Comparison of ENCODE assay signal across 21 cellular contexts in the genomic region with DNA sequence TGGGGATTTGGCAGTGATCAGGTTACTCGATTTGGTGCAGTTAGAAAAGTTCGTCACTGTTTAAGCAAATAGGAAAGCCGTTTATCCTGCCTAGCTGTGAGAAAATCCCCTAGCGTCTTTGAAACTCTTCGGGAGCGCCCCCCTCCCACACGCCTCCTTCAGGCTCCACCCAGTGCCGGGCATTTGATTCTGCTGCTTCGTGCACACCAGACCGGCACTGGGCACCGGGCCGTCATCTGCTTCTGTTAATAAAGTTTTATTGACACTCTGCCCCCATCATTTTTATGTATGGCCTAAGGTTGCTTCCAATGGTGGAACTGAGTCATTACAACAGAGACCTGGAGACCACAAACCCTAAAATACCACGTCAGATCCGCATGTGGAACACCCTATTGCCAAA. TPM values are rescaled to one million over a fixed set of nuclear protein-coding genes. Genes with fewer than 3 reads are reported as not detected.
A peak's percentile ranks its signal among the peaks of the same experiment; 100 is the strongest.
DNase-seq lines count a peak whose midpoint lies in the region; ATAC-seq, FAIRE-seq and TF ChIP-seq lines count a peak whose summit lies in the region.
"Had no signal": no experiment of that assay in that cellular context is flagged by ENCODE, and none has a peak within 500 bp of the region (broad histone marks: within the 10 kb centered on the region; RNA-seq: fewer than 3 reads in every experiment).

No MANE protein-coding gene starts in this region.

- H3K36me3 ChIP-seq in K562 (ENCODE audit: control insufficient read depth, insufficient read depth, low read length), result no peaks in the 10 kb centered on the region
- no peaks in the 10 kb centered on the region for H3K36me3 ChIP-seq in testis (ENCODE audit: low read depth, missing control alignments)
- H3K36me3 ChIP-seq in vagina, result no peaks in the 10 kb centered on the region

- no peak overlapping the region for H2AFZ ChIP-seq in K562 (ENCODE audit: low read depth, low read length)

- in situ Hi-C loops in K562 (cut with MboI), result no loop called here

- H3K4me1 ChIP-seq in K562 (replicated peaks in 1 of 2; ENCODE audit: control insufficient read depth in 2 of 2, insufficient read depth in 2 of 2, low read length in 2 of 2) (peaks cover 0 to 15% of the 10 kb centered on the region in 2 experiments; a peak in 2 of 5 replicates), testis (peaks cover 5% of the 10 kb centered on the region), vagina (peaks cover 10% of the 10 kb centered on the region)

- intact Hi-C loops in K562 (cut with micrococcal nuclease) (no loop called here), testis (cut with DNase I; ENCODE audit: low total_unique reads) (no loop called here), vagina (cut with DNase I) (no loop called here)

- TF ChIP-seq POLR2A in NB4 (IDR thresholded peaks at IDR 0.05; ENCODE audit: extremely low read depth, insufficient read length) (no peak), K562 (conservative IDR thresholded peaks at IDR 0.05) (no peak), testis (IDR thresholded peaks at IDR 0.05) (no peak), vagina (IDR thresholded peaks at IDR 0.05) (no peak)

- no peak for TF ChIP-seq EP300 in K562 (IDR thresholded peaks at IDR 0.05; ENCODE audit: low read length)

- no peak for FAIRE-seq in K562 (lab: Jason Lieb, UNC)
- FAIRE-seq: D721Med, GM12892, GM18507 had no signal

- no peak overlapping the region for H3K4me3 ChIP-seq in NB4 (ENCODE audit: low read depth, low read length)
- no peak overlapping the region for H3K4me3 ChIP-seq in K562
- no peak overlapping the region for H3K4me3 ChIP-seq in testis
- no peak overlapping the region for H3K4me3 ChIP-seq in vagina

- 2% methylated on average over 14 of the region's 14 CpGs for WGBS in K562 (ENCODE audit: insufficient coverage, low coverage, missing lambda C conversion rate)
- WGBS in testis, 2 donors, result 48 to 69% methylated on average over 14 of the region's 14 CpGs

- H3K4me2 ChIP-seq in K562 (ENCODE audit: insufficient read depth, low read length), result no peak overlapping the region
- H3K4me2 ChIP-seq: SK-N-SH had no signal

- no peak overlapping the region for H3K9ac ChIP-seq in K562 (ENCODE audit: insufficient read depth in 1 of 2, low read depth in 2 of 2, low read length in 2 of 2)
- H3K9ac ChIP-seq: SK-N-SH had no signal

- no peak for ATAC-seq in K562

- no peak for TF ChIP-seq CTCF in NB4 (IDR thresholded peaks at IDR 0.05; ENCODE audit: low read depth, low read length)
- TF ChIP-seq CTCF in K562 (IDR thresholded peaks at IDR 0.05 in 2 of 3, conservative IDR thresholded peaks at IDR 0.05 in 1 of 3; ENCODE audit: insufficient read depth in 2 of 3, low read depth in 1 of 3, low read length in 3 of 3), result no peak
- no peak for TF ChIP-seq CTCF in testis (IDR thresholded peaks at IDR 0.05)
- no peak for TF ChIP-seq CTCF in vagina (IDR thresholded peaks at IDR 0.05)

- no peak for TF ChIP-seq RAD21 in K562 (CRISPR knock-in tag; conservative IDR thresholded peaks at IDR 0.05 in 1 of 2, IDR thresholded peaks at IDR 0.05 in 1 of 2)

- peak; percentile 10 for DNase-seq in activated effector memory CD4-positive, alpha-beta T cell treated with anti-CD3 and anti-CD28 coated beads, Interleukin-2, amount 50 U/mL, for 16 hours
- no peak for DNase-seq in activated effector memory CD4-positive, alpha-beta T cell treated with Interleukin-2 at 50 U/mL for 16 hours
- DNase-seq in NB4 (ENCODE audit: low read depth) (peak; percentile 53), K562 (ENCODE audit: extremely low read depth in 1 of 4, low spot score in 3 of 4) (peak in 1 of 4 experiments; percentile 9), testis (peak; percentile 14), MV-4-11 (lab: John Stamatoyannopoulos, UW) (no peak), vagina (ENCODE audit: extremely low spot score in 2 of 2) (no peak)
- no peak for DNase-seq in activated CD4-positive, CD25-positive, alpha-beta regulatory T cell treated with anti-CD3 and anti-CD28 coated beads, Interleukin-2, amount 50 U/mL, for 72 hours
- DNase-seq: CD8-positive, alpha-beta memory T cell; GOT3; NCI-H1092; NCI-H146; NCI-H2081; NCI-H446 treated with DMSO at 0.1 percent for 48 hours; NCI-H69; SHP77; SK-N-SH had no signal

- no peaks in the 10 kb centered on the region for H3K9me3 ChIP-seq in K562 (replicated peaks; ENCODE audit: control insufficient read depth, insufficient read depth, low read depth, low read length)
- H3K9me3 ChIP-seq in testis, result no peaks in the 10 kb centered on the region
- H3K9me3 ChIP-seq in vagina, result no peaks in the 10 kb centered on the region
- H3K9me3 ChIP-seq: SK-N-SH had no signal

- H4K20me1 ChIP-seq in K562 (replicated peaks; ENCODE audit: control insufficient read depth, insufficient read depth, low read length), result peaks cover 18% of the 10 kb centered on the region

- CTCF ChIA-PET in K562 (lab: Yijun Ruan, JAX; ENCODE audit: low intra/inter-chr PET ratio), result no interaction called here

- H3K27me3 ChIP-seq in K562 (ENCODE audit: control insufficient read depth in 2 of 2, insufficient read depth in 2 of 2, low read length in 2 of 2) (peaks cover 11 to 61% of the 10 kb centered on the region in 2 experiments), testis (no peaks in the 10 kb centered on the region), vagina (no peaks in the 10 kb centered on the region)

- no TSS peak for BruUV-seq in K562 (replicated peaks; lab: Mats Ljungman, UMichigan)

- POLR2A ChIA-PET in K562 (lab: Yijun Ruan, JAX), result interaction anchor here (0.7 kb wide), 1 partner anchor 237 kb away, joined by 5 read pairs; no protein-coding TSS in a partner anchor

- H3K27ac ChIP-seq in K562 (ENCODE audit: extremely low read depth, low read depth, low read length) (no peak overlapping the region), testis (no peak overlapping the region), vagina (no peak overlapping the region)

- H3K9me1 ChIP-seq in K562 (ENCODE audit: control insufficient read depth, insufficient read depth, low read length), result no peaks in the 10 kb centered on the region

- no peaks in the 10 kb centered on the region for H3K79me2 ChIP-seq in K562 (ENCODE audit: control insufficient read depth, insufficient read depth, low read length)

TF ChIP-seq in K562, 482 proteins besides CTCF, POLR2A, EP300 and RAD21 (continues in another document):
- TF ChIP-seq ZNF263 (CRISPR knock-in tag; IDR thresholded peaks at IDR 0.05; ENCODE audit: borderline replicate concordance) (no peak), PHB (CRISPR knock-in tag; IDR thresholded peaks at IDR 0.05) (no peak), STAT5B (CRISPR knock-in tag; IDR thresholded peaks at IDR 0.05) (no peak)

RNA-seq across cellular contexts. Expression of gene IGF2, which starts 50.9 kb away (rescaled TPM):
- total RNA-seq in K562 (2011; cell fraction: chromatin; rRNA removed; ENCODE audit: low replicate concordance), result not detected in 2 replicates
- total RNA-seq in K562 (2011; cell fraction: nucleolus; rRNA removed), result not detected in 2 replicates
- total RNA-seq in K562 (2011; cell fraction: nucleoplasm; rRNA removed), result not detected in 2 replicates
- not detected in 2 replicates for total RNA-seq in K562 (2014; rRNA removed)
- total RNA-seq in K562 (2014; rRNA removed; fragmentation: Illumina TruSeq; extraction: Trizol), result not detected in 2 replicates
- total RNA-seq in K562 (2015; rRNA removed; fragmentation: Illumina TruSeq; extraction: Trizol), result not detected in 2 replicates
- total RNA-seq in K562 (2021), result 0.16 and 0.67 TPM in 2 replicates
- polyA plus RNA-seq in K562 (2011; rRNA removed), result not detected in 2 replicates
- polyA plus RNA-seq in K562 (2011; cell fraction: cytosol; rRNA removed), result 0.01 TPM in 1 of 2 replicates, not detected in the other
- polyA plus RNA-seq in K562 (2011; cell fraction: nucleus; rRNA removed), result 0.03 TPM in 1 of 2 replicates, not detected in the other
- 0.03 and 0.04 TPM in 2 replicates for polyA plus RNA-seq in K562 (2012)
- not detected in 2 replicates for polyA plus RNA-seq in K562 (2014; fragmentation: Illumina TruSeq; extraction: Trizol)
- not detected for polyA plus RNA-seq in K562 (2014; fragmentation: Nextera tagmentation; extraction: Ambion mirVana)
- 0.03 TPM in 1 of 2 replicates, not detected in the other for polyA plus RNA-seq in K562 (2014; rRNA removed)
- polyA minus RNA-seq in K562 (2011; rRNA and poly(A)+ RNA removed), result 0.07 and 0.18 TPM in 2 replicates
- polyA minus RNA-seq in K562 (2011; cell fraction: cytosol; rRNA and poly(A)+ RNA removed), result 5.3 TPM in 1 of 2 replicates, not detected in the other
- polyA minus RNA-seq in K562 (2011; cell fraction: nucleus; rRNA and poly(A)+ RNA removed), result not detected in 2 replicates
- total RNA-seq in testis, result 100 to 1,000 TPM in 1 of 2 donors, 10 to 100 TPM in 1; 69.8 to 104 TPM
- polyA plus RNA-seq in testis (ENCODE audit: insufficient read depth, low read depth, low replicate concordance), result 52.3 TPM
- total RNA-seq in vagina, result 56.5 TPM
- total RNA-seq: OCI-LY7 had no signal
- polyA plus RNA-seq: CD8-positive, alpha-beta memory T cell had no signal

Comparison
In these comparisons a context has a peak if more than half of its experiments do, and no peak if none do; other contexts are left out.
1. DNase-seq: peak in activated effector memory CD4-positive, alpha-beta T cell treated with anti-CD3 and anti-CD28 coated beads, Interleukin-2, amount 50 U/mL, for 16 hours (single experiment), NB4 (single experiment) and testis (single experiment); none in activated effector memory CD4-positive, alpha-beta T cell treated with Interleukin-2 at 50 U/mL for 16 hours (single experiment), MV-4-11 (single experiment), vagina (0 of 2) and activated CD4-positive, CD25-positive, alpha-beta regulatory T cell treated with anti-CD3 and anti-CD28 coated beads, Interleukin-2, amount 50 U/mL, for 72 hours (single experiment).
2. RNA of gene IGF2, which starts 50.9 kb away (total RNA-seq): 69.8 to 104 TPM in testis and 56.5 TPM in vagina (single experiment); 0.16 to 0.67 TPM in K562; every median in the first group is over 10 times any median in the second.